Comparison of ENCODE assay signal across 8 cellular contexts in the genomic region with DNA sequence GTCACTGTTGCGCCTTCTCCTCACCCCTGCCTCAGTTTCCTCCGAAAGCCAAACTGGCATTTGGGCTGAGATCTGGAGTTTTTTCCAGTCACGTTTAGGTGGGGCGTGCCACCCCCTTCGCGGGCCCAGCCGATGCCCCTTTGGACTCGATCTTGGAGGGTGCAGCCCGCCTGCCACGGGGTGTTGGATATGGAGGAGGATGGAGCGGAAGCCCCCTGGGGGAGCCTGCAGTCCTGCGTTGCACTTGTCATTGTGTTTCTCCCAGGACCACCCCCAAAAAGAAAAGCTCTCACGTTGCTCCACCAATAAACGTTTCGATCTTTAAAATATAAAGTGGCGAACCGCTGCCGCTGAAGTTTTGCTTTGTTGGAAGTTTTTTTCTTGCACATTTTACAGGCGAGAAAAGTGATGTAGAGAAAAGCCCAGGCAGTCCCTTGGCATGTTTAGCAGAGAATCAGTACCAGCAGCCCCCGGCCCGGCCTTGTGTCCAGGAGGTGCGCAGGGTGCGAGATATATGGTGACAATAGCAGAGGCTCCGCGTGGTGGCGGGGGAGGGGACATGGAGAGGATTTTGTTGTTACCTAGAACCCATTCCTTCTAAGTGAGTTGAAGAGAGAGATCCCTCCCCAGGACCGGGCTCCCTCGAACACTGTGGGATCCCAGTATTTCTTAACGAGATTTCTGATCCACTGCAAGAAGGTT. TPM values are rescaled to one million over a fixed set of nuclear protein-coding genes. Genes with fewer than 3 reads are reported as not detected.
DNase-seq lines count a peak whose midpoint lies in the region; ATAC-seq and TF ChIP-seq lines count a peak whose summit lies in the region.

No MANE protein-coding gene starts in this region.

- H3K9me3 ChIP-seq in cardiac muscle cell (ENCODE audit: low read depth), result no peaks in the 10 kb centered on the region
- H3K9me3 ChIP-seq in right cardiac atrium (ENCODE audit: control insufficient read depth, low read length), result no peaks in the 10 kb centered on the region

- WGBS in right cardiac atrium, result 3% methylated on average over 29 of the region's 29 CpGs

- intact Hi-C loops in Right ventricle myocardium inferior (cut with DNase I) (loop anchor here (5.0 to 10.0 kb wide), 2 partner anchors 56 to 72 kb away; no protein-coding TSS in a partner anchor), right cardiac atrium (cut with DNase I) (no loop called here)

- no peaks in the 10 kb centered on the region for H3K36me3 ChIP-seq in cardiac muscle cell

- H3K27ac ChIP-seq in cardiac muscle cell, result no peak overlapping the region
- H3K27ac ChIP-seq in right cardiac atrium (ENCODE audit: low read length), result no peak overlapping the region
- H3K27ac ChIP-seq in skin epidermis, result peak overlapping the region; percentile 25 to 96 (median 85)

- DNase-seq in cardiac muscle cell (ENCODE audit: low read depth in 1 of 2, low spot score in 1 of 2) (peak; percentile 28 to 44), Right ventricle myocardium inferior (ENCODE audit: missing footprints) (no peak), right cardiac atrium (peak in 2 of 3 donors; percentile 63 to 66)
- peak; percentile 36 to 41 for DNase-seq in activated T-cell treated with anti-CD3 and anti-CD28 coated beads, Interleukin-2, amount 50 U/mL, for 48 hours

- peaks cover 14% of the 10 kb centered on the region for H3K4me1 ChIP-seq in cardiac muscle cell (ENCODE audit: low read depth)
- H3K4me1 ChIP-seq in right cardiac atrium (ENCODE audit: control insufficient read depth, insufficient read depth, low read length), result no peaks in the 10 kb centered on the region

- H3K4me3 ChIP-seq in cardiac muscle cell (peak overlapping the region; percentile 82), right cardiac atrium (ENCODE audit: low read length) (peak overlapping the region; percentile 83), skin epidermis (peak overlapping the region; percentile 56 to 94 (median 82))

- peaks cover 27% of the 10 kb centered on the region for H3K27me3 ChIP-seq in cardiac muscle cell
- H3K27me3 ChIP-seq in right cardiac atrium (ENCODE audit: control insufficient read depth, insufficient read depth), result no peaks in the 10 kb centered on the region

- no peak for ATAC-seq in Right ventricle myocardium inferior
- ATAC-seq in right cardiac atrium, result peak in 1 of 2 donors; percentile 28
- no peak for ATAC-seq in esophagus mucosa
- ATAC-seq in HG02884 (IDR thresholded peaks at IDR 0.05; ENCODE audit: unreplicated experiment), result no peak
- ATAC-seq in HG03342 (IDR thresholded peaks at IDR 0.05; ENCODE audit: unreplicated experiment), result no peak

- no peak for TF ChIP-seq CTCF in cardiac muscle cell (IDR thresholded peaks at IDR 0.05; ENCODE audit: low read depth, low read length)

RNA-seq across cellular contexts. Expression of gene F2R, which starts 0.7 kb away (rescaled TPM):
- total RNA-seq in cardiac muscle cell (13.4 and 16.8 TPM in 2 replicates), Right ventricle myocardium inferior (5.7 TPM), right cardiac atrium (10 to 100 TPM in 1 of 4 donors, 1 to 10 TPM in 3; 6.4 to 22.1 (median 8.5) TPM), esophagus mucosa (2.3 TPM)
- polyA plus RNA-seq in cardiac muscle cell (16.6 and 22.4 TPM in 2 replicates), right cardiac atrium (4.3 TPM)

Comparison
In these comparisons a context has a peak if more than half of its experiments do, and no peak if none do; other contexts are left out.
1. H3K27ac ChIP-seq: peak in skin epidermis (21 of 21); none in cardiac muscle cell (single experiment) and right cardiac atrium (single experiment).
2. Peak in every context shown above with its lines, with median percentiles within 50 percentile points of each other: H3K4me3 ChIP-seq.